In the genomic region with DNA sequence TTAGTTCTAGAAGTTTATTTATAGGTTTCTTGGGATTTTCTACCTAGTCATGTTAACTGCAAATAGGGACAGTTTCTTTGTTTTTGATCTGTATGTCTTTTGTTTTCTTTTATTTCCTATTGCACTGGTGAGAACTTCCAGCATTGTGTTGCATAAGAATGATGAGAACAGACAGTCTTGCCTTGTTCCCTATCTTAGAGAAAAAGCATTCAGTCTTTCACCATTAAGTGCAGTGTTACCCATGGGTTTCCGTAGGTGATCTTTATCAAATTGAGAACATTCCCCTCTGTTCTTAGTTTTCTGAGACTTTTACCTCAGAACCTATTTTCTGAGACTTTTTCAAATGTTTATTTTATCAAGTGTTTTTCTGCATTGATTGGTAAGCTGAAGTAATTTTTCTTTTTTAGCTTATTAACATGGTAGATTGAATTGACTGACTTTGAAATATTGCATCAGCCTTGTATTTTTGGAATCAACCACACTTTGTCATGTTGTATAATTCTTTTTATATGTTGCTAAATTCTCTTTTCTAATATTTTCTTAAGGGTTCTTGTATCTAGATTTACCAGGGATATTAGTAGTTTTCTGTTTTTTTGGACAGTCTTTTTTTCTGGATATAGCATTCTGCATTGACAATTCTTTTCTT, we compare ENCODE assay signal across 22 cellular contexts. TPM values are rescaled to one million over a fixed set of nuclear protein-coding genes. Genes with fewer than 3 reads are reported as not detected.
DNase-seq lines count a peak whose midpoint lies in the region; ATAC-seq and TF ChIP-seq lines count a peak whose summit lies in the region.
"Had no signal": no experiment of that assay in that cellular context is flagged by ENCODE, and none has a peak within 500 bp of the region (broad histone marks: within the 10 kb centered on the region; RNA-seq: fewer than 3 reads in every experiment).

No MANE protein-coding gene starts in this region.

- H3K4me1 ChIP-seq in left ventricle myocardium inferior (peaks cover 13% of the 10 kb centered on the region), heart left ventricle (peaks cover 0 to 13% (median 0%) of the 10 kb centered on the region in 12 donors), colonic mucosa (no peaks in the 10 kb centered on the region)
- H3K4me1 ChIP-seq: tibial artery had no signal

- H3K36me3 ChIP-seq in left ventricle myocardium inferior (no peaks in the 10 kb centered on the region), heart left ventricle (peaks cover 0 to 4% (median 0%) of the 10 kb centered on the region in 9 donors), colonic mucosa (no peaks in the 10 kb centered on the region)
- H3K36me3 ChIP-seq: tibial artery had no signal

- 59 to 74% (median 65%) methylated on average over 1 of the region's 1 CpG for WGBS in heart left ventricle, 4 donors

- no peak for TF ChIP-seq POLR2A in heart left ventricle (IDR thresholded peaks at IDR 0.05)

- no peak overlapping the region for H3K9ac ChIP-seq in colonic mucosa (ENCODE audit: low read depth in 2 of 2, low read length in 2 of 2)

- peaks cover 14% of the 10 kb centered on the region for H3K36me3 Mint-ChIP-seq in central memory CD8-positive, alpha-beta T cell (ENCODE audit: insufficient read depth)

- no peak for ATAC-seq in heart left ventricle
- ATAC-seq in central memory CD8-positive, alpha-beta T cell (replicated peaks; ENCODE audit: extremely low read depth, poor library complexity, severe bottlenecking) = no peak
- ATAC-seq: CD8-positive, alpha-beta T cell; left ventricle myocardium superior; right cardiac atrium had no signal

- no peak for TF ChIP-seq CTCF in left ventricle myocardium inferior (IDR thresholded peaks at IDR 0.05; ENCODE audit: borderline replicate concordance)
- TF ChIP-seq CTCF in heart left ventricle (IDR thresholded peaks at IDR 0.05) = no peak
- no peak for TF ChIP-seq CTCF in colonic mucosa (IDR thresholded peaks at IDR 0.05)

- H3K4me3 Mint-ChIP-seq in central memory CD8-positive, alpha-beta T cell = no peak overlapping the region
- H3K4me3 Mint-ChIP-seq: CD8-positive, alpha-beta T cell; T-helper 1 cell treated with Interleukin-12 subunit alpha and Interleukin-12 subunit beta and Interleukin-4 antibody, amounts not matched to agents 30 μg/mL and 1 μg/mL, for 36 hours had no signal

- peak overlapping the region; percentile 84 for H3K27ac Mint-ChIP-seq in central memory CD8-positive, alpha-beta T cell (ENCODE audit: low read depth)
- H3K27ac Mint-ChIP-seq: activated T-helper 2 cell treated with anti-CD3 and anti-CD28 coated beads, Interferon-gamma antibody, Interleukin-2, Interleukin-4, amounts not matched to agents 10 μg/mL and 5 μg/mL and 100 μg/mL, durations not matched to agents 14 hours and 24 hours and 36 hours; T-helper 1 cell treated with Interleukin-12 subunit alpha and Interleukin-12 subunit beta and Interleukin-4 antibody, amounts not matched to agents 30 μg/mL and 1 μg/mL, for 36 hours had no signal

- intact Hi-C loops in left ventricle myocardium inferior (cut with micrococcal nuclease) (no loop called here), heart left ventricle (cut with DNase I) (loop anchor here in 2 of 10 donors (5.0 kb wide), 2 partner anchors 37 to 42 kb away; no protein-coding TSS in a partner anchor), colonic mucosa (cut with DNase I) (no loop called here)

- H3K4me1 Mint-ChIP-seq in central memory CD8-positive, alpha-beta T cell = peaks cover 85% of the 10 kb centered on the region

- no peaks in the 10 kb centered on the region for H3K9me3 Mint-ChIP-seq in central memory CD8-positive, alpha-beta T cell
- H3K9me3 Mint-ChIP-seq: T-helper 1 cell treated with Interleukin-12 subunit alpha and Interleukin-12 subunit beta and Interleukin-4 antibody, amounts not matched to agents 30 μg/mL and 1 μg/mL, for 36 hours had no signal

- H3K9me3 ChIP-seq in left ventricle myocardium inferior (replicated peaks) = no peaks in the 10 kb centered on the region
- peaks cover 0 to 13% (median 0%) of the 10 kb centered on the region in 12 donors for H3K9me3 ChIP-seq in heart left ventricle
- H3K9me3 ChIP-seq in colonic mucosa = no peaks in the 10 kb centered on the region
- H3K9me3 ChIP-seq: tibial artery had no signal

- H3K27me3 Mint-ChIP-seq in central memory CD8-positive, alpha-beta T cell = no peaks in the 10 kb centered on the region

- H3K27ac ChIP-seq in left ventricle myocardium inferior (replicated peaks) = peak overlapping the region; percentile 2
- no peak overlapping the region for H3K27ac ChIP-seq in heart left ventricle
- H3K27ac ChIP-seq in colonic mucosa = no peak overlapping the region
- H3K27ac ChIP-seq: tibial artery had no signal

- H3K27me3 ChIP-seq in left ventricle myocardium inferior (ENCODE audit: low read depth) (no peaks in the 10 kb centered on the region), heart left ventricle (no peaks in the 10 kb centered on the region), colonic mucosa (no peaks in the 10 kb centered on the region)
- H3K27me3 ChIP-seq: tibial artery had no signal

- DNase-seq in left ventricle myocardium inferior = no peak
- no peak for DNase-seq in heart left ventricle
- DNase-seq in OCI-M1 (lab: John Stamatoyannopoulos, UW) = peak; percentile 58
- no peak for DNase-seq in central memory CD8-positive, alpha-beta T cell (ENCODE audit: low spot score in 2 of 2)
- peak; percentile 53 for DNase-seq in superior temporal gyrus (ENCODE audit: extremely low spot score)
- DNase-seq in colonic mucosa = no peak
- no peak for DNase-seq in stimulated activated CD8-positive, alpha-beta memory T cell treated with anti-CD3 and anti-CD28 coated beads, Interleukin-4, amount 100 ng/mL, for 48 hours
- no peak for DNase-seq in 8988T
- DNase-seq: anterior cingulate cortex; CD8-positive, alpha-beta T cell; DMS53; head of caudate nucleus; KG1; left ventricle myocardium superior; NCI-H1105; NCI-H2081; occipital lobe; right cardiac atrium; Right ventricle myocardium superior; tibial artery had no signal

- no peak overlapping the region for H3K4me3 ChIP-seq in left ventricle myocardium inferior
- no peak overlapping the region for H3K4me3 ChIP-seq in heart left ventricle
- no peak overlapping the region for H3K4me3 ChIP-seq in colonic mucosa
- H3K4me3 ChIP-seq: tibial artery had no signal

RNA-seq across cellular contexts. Expression of gene MFSD6, which starts 17.2 kb away (rescaled TPM):
- total RNA-seq in left ventricle myocardium inferior (21.4 TPM), heart left ventricle (10 to 100 TPM; 13.9 to 75.0 (median 19.3) TPM), colonic mucosa (10 to 100 TPM; 60.9 to 83.3 TPM)
- 10 to 100 TPM; 11.8 to 15.3 TPM for polyA plus RNA-seq in heart left ventricle

Comparison
In these comparisons a context has a peak if more than half of its experiments do, and no peak if none do; other contexts are left out.
1. DNase-seq: peak in OCI-M1 (single experiment) and superior temporal gyrus (single experiment); none in left ventricle myocardium inferior (single experiment), heart left ventricle (0 of 5), central memory CD8-positive, alpha-beta T cell (0 of 2), colonic mucosa (single experiment), stimulated activated CD8-positive, alpha-beta memory T cell treated with anti-CD3 and anti-CD28 coated beads, Interleukin-4, amount 100 ng/mL, for 48 hours (single experiment) and 8988T (single experiment).